In genomic region chr4:145125396-145125795, GRCh38 we compare ENCODE assay signal across 24 cellular contexts. TPM values are rescaled to one million over a fixed set of nuclear protein-coding genes. Genes with fewer than 3 reads are reported as not detected.
DNase-seq lines count a peak whose midpoint lies in the region; ATAC-seq lines count a peak whose summit lies in the region.
"Had no signal": no experiment of that assay in that cellular context is flagged by ENCODE, and none has a peak within 500 bp of the region (broad histone marks: within the 10 kb centered on the region; RNA-seq: fewer than 3 reads in every experiment).

No MANE protein-coding gene starts in this region.

- peak overlapping the region; percentile 98 for H3K27ac Mint-ChIP-seq in activated CD8-positive, alpha-beta memory T cell treated with anti-CD3 and anti-CD28 coated beads, Interleukin-2, amount 10 ng/mL, durations not matched to agents 7 days and 5 days
- H3K27ac Mint-ChIP-seq in CD8-positive, alpha-beta memory T cell, result peak overlapping the region; percentile 80 to 98 (median 95)
- peak overlapping the region; percentile 42 for H3K27ac Mint-ChIP-seq in activated T-helper 17 cell treated with anti-CD3 and anti-CD28 coated beads, Interleukin-2, amount 50 U/mL, for 72 hours
- peak overlapping the region; percentile 83 for H3K27ac Mint-ChIP-seq in memory B cell

- no peaks in the 10 kb centered on the region for H3K27me3 ChIP-seq in CD8-positive, alpha-beta memory T cell (ENCODE audit: insufficient read depth, low read length, poor library complexity, severe bottlenecking)
- H3K27me3 ChIP-seq: body of pancreas, esophagus squamous epithelium, foreskin keratinocyte, right atrium auricular region, tibial artery, vagina had no signal

- H3K27ac ChIP-seq in CD8-positive, alpha-beta memory T cell (ENCODE audit: low read depth, low read length), result peak overlapping the region; percentile 42
- H3K27ac ChIP-seq: body of pancreas, esophagus squamous epithelium, foreskin keratinocyte, right atrium auricular region, SK-N-MC, tibial artery, vagina had no signal

- ATAC-seq in activated CD8-positive, alpha-beta memory T cell treated with anti-CD3 and anti-CD28 coated beads, Interleukin-2, amount 10 ng/mL, durations not matched to agents 7 days and 5 days, result no peak
- ATAC-seq in activated T-helper 17 cell treated with anti-CD3 and anti-CD28 coated beads, Interleukin-2, amount 50 U/mL, for 72 hours (replicated peaks), result no peak
- ATAC-seq in memory B cell (ENCODE audit: low read depth), result no peak
- ATAC-seq: body of pancreas, foreskin keratinocyte, K562, left ventricle myocardium superior had no signal

- H3K9me3 Mint-ChIP-seq in activated CD8-positive, alpha-beta memory T cell treated with anti-CD3 and anti-CD28 coated beads, Interleukin-2, amount 10 ng/mL, durations not matched to agents 7 days and 5 days (ENCODE audit: low read depth), result no peaks in the 10 kb centered on the region
- H3K9me3 Mint-ChIP-seq in CD8-positive, alpha-beta memory T cell, result no peaks in the 10 kb centered on the region
- no peaks in the 10 kb centered on the region for H3K9me3 Mint-ChIP-seq in activated T-helper 17 cell treated with anti-CD3 and anti-CD28 coated beads, Interleukin-2, amount 50 U/mL, for 72 hours
- no peaks in the 10 kb centered on the region for H3K9me3 Mint-ChIP-seq in memory B cell

- no peak for DNase-seq in activated CD8-positive, alpha-beta memory T cell treated with anti-CD3 and anti-CD28 coated beads, Interleukin-2, amount 10 ng/mL, durations not matched to agents 7 days and 5 days
- no peak for DNase-seq in activated CD8-positive, alpha-beta memory T cell treated with anti-CD3 and anti-CD28 coated beads, Interleukin-2, amount 50 U/mL, for 48 hours
- DNase-seq in CD8-positive, alpha-beta memory T cell, result no peak
- DNase-seq in memory B cell (ENCODE audit: low spot score in 2 of 2) (no peak), DMS53 (lab: John Stamatoyannopoulos, UW) (no peak), NCI-H526 treated with DMSO at 0.1 percent for 48 hours (lab: John Stamatoyannopoulos, UW) (no peak), NCI-H1436 treated with DMSO at 0.1 percent for 48 hours (lab: John Stamatoyannopoulos, UW) (no peak)
- DNase-seq: activated effector memory CD4-positive, alpha-beta T cell treated with Interleukin-2 at 50 U/mL for 16 hours; body of pancreas; esophagus squamous epithelium; foreskin keratinocyte; head of caudate nucleus; left ventricle myocardium superior; NCI-H1092 treated with DMSO at 0.1 percent for 48 hours; NCI-H187; NCI-H510A treated with DMSO at 0.1 percent for 48 hours; small intestine; stimulated activated CD8-positive, alpha-beta memory T cell treated with anti-CD3 and anti-CD28 coated beads, Interleukin-4, amount 100 ng/mL, for 48 hours; tibial artery had no signal

- POLR2A ChIA-PET in CD8-positive, alpha-beta memory T cell (lab: Charles Lee), result no interaction called here

- CTCF ChIA-PET in activated CD8-positive, alpha-beta memory T cell treated with anti-CD3 and anti-CD28 coated beads, Interleukin-2, amount 10 ng/mL, durations not matched to agents 7 days and 5 days (lab: Charles Lee), result interaction anchor here (0.8 to 2.3 kb wide), 2 partner anchors 9 to 54 kb away, joined by 4 to 6 read pairs; no protein-coding TSS in a partner anchor
- CTCF ChIA-PET in CD8-positive, alpha-beta memory T cell (lab: Charles Lee), result interaction anchor here (1.7 kb wide), 1 partner anchor 19 kb away, joined by 4 read pairs; no protein-coding TSS in a partner anchor

- H3K4me1 ChIP-seq in CD8-positive, alpha-beta memory T cell (ENCODE audit: insufficient read depth, low read length), result peaks cover 5% of the 10 kb centered on the region
- H3K4me1 ChIP-seq: body of pancreas, esophagus squamous epithelium, foreskin keratinocyte, right atrium auricular region, tibial artery, vagina had no signal

- peaks cover 66% of the 10 kb centered on the region for H3K36me3 Mint-ChIP-seq in activated CD8-positive, alpha-beta memory T cell treated with anti-CD3 and anti-CD28 coated beads, Interleukin-2, amount 10 ng/mL, durations not matched to agents 7 days and 5 days
- peaks cover 4 to 76% (median 15%) of the 10 kb centered on the region in 3 donors for H3K36me3 Mint-ChIP-seq in CD8-positive, alpha-beta memory T cell
- peaks cover 99% of the 10 kb centered on the region for H3K36me3 Mint-ChIP-seq in activated T-helper 17 cell treated with anti-CD3 and anti-CD28 coated beads, Interleukin-2, amount 50 U/mL, for 72 hours (ENCODE audit: low read depth)
- peaks cover 19% of the 10 kb centered on the region for H3K36me3 Mint-ChIP-seq in memory B cell

- peak overlapping the region; percentile 61 for H3K4me3 Mint-ChIP-seq in activated CD8-positive, alpha-beta memory T cell treated with anti-CD3 and anti-CD28 coated beads, Interleukin-2, amount 10 ng/mL, durations not matched to agents 7 days and 5 days
- peak overlapping the region in 6 of 7 donors; percentile 58 to 77 (median 70) for H3K4me3 Mint-ChIP-seq in CD8-positive, alpha-beta memory T cell
- H3K4me3 Mint-ChIP-seq in activated T-helper 17 cell treated with anti-CD3 and anti-CD28 coated beads, Interleukin-2, amount 50 U/mL, for 72 hours, result peak overlapping the region; percentile 52
- H3K4me3 Mint-ChIP-seq in memory B cell, result no peak overlapping the region

- peaks cover 23% of the 10 kb centered on the region for H3K36me3 ChIP-seq in CD8-positive, alpha-beta memory T cell (ENCODE audit: insufficient read depth, low read length)

- H3K4me3 ChIP-seq in CD8-positive, alpha-beta memory T cell (ENCODE audit: low read length), result no peak overlapping the region
- H3K4me3 ChIP-seq: body of pancreas, esophagus squamous epithelium, K562, right atrium auricular region, SK-N-MC, tibial artery, vagina had no signal

- no peaks in the 10 kb centered on the region for H3K27me3 Mint-ChIP-seq in activated CD8-positive, alpha-beta memory T cell treated with anti-CD3 and anti-CD28 coated beads, Interleukin-2, amount 10 ng/mL, durations not matched to agents 7 days and 5 days
- H3K27me3 Mint-ChIP-seq in CD8-positive, alpha-beta memory T cell, result no peaks in the 10 kb centered on the region
- H3K27me3 Mint-ChIP-seq in activated T-helper 17 cell treated with anti-CD3 and anti-CD28 coated beads, Interleukin-2, amount 50 U/mL, for 72 hours, result no peaks in the 10 kb centered on the region
- H3K27me3 Mint-ChIP-seq in memory B cell, result no peaks in the 10 kb centered on the region

- H3K9me3 ChIP-seq in CD8-positive, alpha-beta memory T cell (ENCODE audit: low read length), result no peaks in the 10 kb centered on the region
- H3K9me3 ChIP-seq: body of pancreas, esophagus squamous epithelium, right atrium auricular region, tibial artery, vagina had no signal

- H3K4me1 Mint-ChIP-seq in activated CD8-positive, alpha-beta memory T cell treated with anti-CD3 and anti-CD28 coated beads, Interleukin-2, amount 10 ng/mL, durations not matched to agents 7 days and 5 days, result peaks cover 35% of the 10 kb centered on the region
- peaks cover 12 to 25% (median 25%) of the 10 kb centered on the region in 3 donors for H3K4me1 Mint-ChIP-seq in CD8-positive, alpha-beta memory T cell
- peaks cover 27% of the 10 kb centered on the region for H3K4me1 Mint-ChIP-seq in activated T-helper 17 cell treated with anti-CD3 and anti-CD28 coated beads, Interleukin-2, amount 50 U/mL, for 72 hours
- peaks cover 3% of the 10 kb centered on the region for H3K4me1 Mint-ChIP-seq in memory B cell

RNA-seq across cellular contexts. Expression of gene ABCE1, which starts 27.3 kb away (rescaled TPM):
- 10 to 100 TPM; 64.7 to 97.4 TPM for total RNA-seq in activated CD8-positive, alpha-beta memory T cell treated with anti-CD3 and anti-CD28 coated beads, Interleukin-2, amount 10 ng/mL, durations not matched to agents 7 days and 5 days
- 100 to 1,000 TPM; 170 to 179 TPM for total RNA-seq in CD8-positive, alpha-beta memory T cell
- 59.7 TPM for polyA plus RNA-seq in CD8-positive, alpha-beta memory T cell
- 100 to 1,000 TPM in 1 of 2 donors, 10 to 100 TPM in 1; 99.9 to 137 TPM for total RNA-seq in activated T-helper 17 cell treated with anti-CD3 and anti-CD28 coated beads, Interleukin-2, amount 50 U/mL, for 72 hours

RNA-seq across cellular contexts. Expression of gene ANAPC10, which starts 27.4 kb away (rescaled TPM):
- total RNA-seq in activated CD8-positive, alpha-beta memory T cell treated with anti-CD3 and anti-CD28 coated beads, Interleukin-2, amount 10 ng/mL, durations not matched to agents 7 days and 5 days, result 10 to 100 TPM; 26.2 to 28.5 TPM
- total RNA-seq in CD8-positive, alpha-beta memory T cell, result 10 to 100 TPM; 26.0 to 26.8 TPM
- polyA plus RNA-seq in CD8-positive, alpha-beta memory T cell, result 39.0 TPM
- 10 to 100 TPM; 21.8 to 32.5 TPM for total RNA-seq in activated T-helper 17 cell treated with anti-CD3 and anti-CD28 coated beads, Interleukin-2, amount 50 U/mL, for 72 hours

RNA-seq across cellular contexts. Expression of gene OTUD4, which starts 55.0 kb away (rescaled TPM):
- total RNA-seq in activated CD8-positive, alpha-beta memory T cell treated with anti-CD3 and anti-CD28 coated beads, Interleukin-2, amount 10 ng/mL, durations not matched to agents 7 days and 5 days, result 10 to 100 TPM; 48.9 to 57.8 TPM
- 10 to 100 TPM; 68.0 to 68.1 TPM for total RNA-seq in CD8-positive, alpha-beta memory T cell
- polyA plus RNA-seq in CD8-positive, alpha-beta memory T cell, result 17.4 TPM
- 10 to 100 TPM; 50.8 to 71.4 TPM for total RNA-seq in activated T-helper 17 cell treated with anti-CD3 and anti-CD28 coated beads, Interleukin-2, amount 50 U/mL, for 72 hours

Comparison
In these comparisons a context has a peak if more than half of its experiments do, and no peak if none do; other contexts are left out.
1. H3K27ac Mint-ChIP-seq: peak in every context shown above with its lines; median percentile 98 in activated CD8-positive, alpha-beta memory T cell treated with anti-CD3 and anti-CD28 coated beads, Interleukin-2, amount 10 ng/mL, durations not matched to agents 7 days and 5 days; 95 in CD8-positive, alpha-beta memory T cell; 83 in memory B cell; 42 in activated T-helper 17 cell treated with anti-CD3 and anti-CD28 coated beads, Interleukin-2, amount 50 U/mL, for 72 hours.